ENCODE assay signal across 19 cellular contexts in the genomic region with DNA sequence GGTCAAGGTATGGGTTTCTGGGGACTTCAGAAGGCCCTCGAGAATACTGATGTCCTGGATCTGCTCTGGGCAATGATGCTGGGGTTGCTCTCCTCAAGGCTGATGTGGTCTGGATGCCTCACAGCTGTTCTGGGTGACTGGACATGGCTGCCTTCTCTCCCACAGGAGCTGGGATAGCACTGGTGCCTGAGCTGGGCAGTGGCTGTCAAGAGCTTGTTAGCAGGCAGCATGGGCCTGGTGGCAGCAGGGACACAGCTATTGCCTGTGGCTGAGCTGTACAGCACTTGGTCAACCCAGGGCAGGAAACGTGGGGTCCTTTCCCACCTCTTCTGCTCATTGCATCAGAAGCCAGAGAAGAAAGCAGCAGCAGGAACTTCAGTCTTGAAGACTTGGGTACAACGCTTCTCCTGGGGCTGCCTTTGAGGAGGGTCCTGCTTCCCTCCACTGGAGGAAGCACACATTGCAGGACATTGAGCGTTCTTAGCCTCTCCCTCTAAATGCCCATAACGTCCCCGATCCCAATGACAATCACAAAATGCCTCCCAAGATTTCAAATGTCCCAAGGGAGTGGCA. TPM values are rescaled to one million over a fixed set of nuclear protein-coding genes. Genes with fewer than 3 reads are reported as not detected.
"Had no signal": no experiment of that assay in that cellular context is flagged by ENCODE, and none has a peak within 500 bp of the region (broad histone marks: within the 10 kb centered on the region; RNA-seq: fewer than 3 reads in every experiment).

No MANE protein-coding gene starts in this region.

- H3K9me3 Mint-ChIP-seq: activated CD4-positive, alpha-beta T cell treated with anti-CD3 and anti-CD28 coated beads, Interleukin-2, amount 10 ng/mL, durations not matched to agents 7 days and 5 days; activated naive CD8-positive, alpha-beta T cell treated with anti-CD3 and anti-CD28 coated beads, Interleukin-2, amount 10 ng/mL, durations not matched to agents 7 days and 5 days; brain; central memory CD8-positive, alpha-beta T cell; natural killer cell; stimulated activated effector memory CD8-positive, alpha-beta T cell treated with anti-CD3 and anti-CD28 coated beads, Interleukin-12 subunit alpha, Interleukin-12 subunit beta, amount 100 ng/mL, for 72 hours had no signal

- H3K27ac Mint-ChIP-seq: activated CD4-positive, alpha-beta T cell treated with anti-CD3 and anti-CD28 coated beads, Interleukin-2, amount 10 ng/mL, durations not matched to agents 7 days and 5 days; activated naive CD8-positive, alpha-beta T cell treated with anti-CD3 and anti-CD28 coated beads, Interleukin-2, amount 10 ng/mL, durations not matched to agents 7 days and 5 days; brain; natural killer cell; stimulated activated effector memory CD8-positive, alpha-beta T cell treated with anti-CD3 and anti-CD28 coated beads, Interleukin-12 subunit alpha, Interleukin-12 subunit beta, amount 100 ng/mL, for 72 hours had no signal

- H3K27me3 ChIP-seq: gastrocnemius medialis, heart right ventricle, left lung had no signal

- DNase-seq: activated CD4-positive, alpha-beta T cell treated with anti-CD3 and anti-CD28 coated beads, Interleukin-2, amount 10 ng/mL, durations not matched to agents 7 days and 5 days; activated gamma-delta T cell treated with Interleukin-2 at 50 U/mL for 16 hours; activated naive CD8-positive, alpha-beta T cell treated with anti-CD3 and anti-CD28 coated beads, Interleukin-2, amount 10 ng/mL, durations not matched to agents 7 days and 5 days; cortex of kidney; effector CD8-positive, alpha-beta T cell; gastrocnemius medialis; heart right ventricle; left lung; mesenchymal stem cell; natural killer cell; stimulated activated CD4-positive, alpha-beta T cell treated with anti-CD3 and anti-CD28 coated beads, Interleukin-1b, Interleukin-23, amount 100 ng/mL, for 48 hours; SW 1271 had no signal

- H3K27ac ChIP-seq: epithelial cell of prostate, gastrocnemius medialis, heart right ventricle, left lung, thoracic aorta had no signal

- H3K4me1 ChIP-seq: gastrocnemius medialis, left lung had no signal

- ATAC-seq: gastrocnemius medialis; heart right ventricle; left lung; natural killer cell; sciatic nerve; stimulated activated effector memory CD8-positive, alpha-beta T cell treated with anti-CD3 and anti-CD28 coated beads, Interleukin-12 subunit alpha, Interleukin-12 subunit beta, amount 100 ng/mL, for 72 hours had no signal

- H3K4me3 ChIP-seq: gastrocnemius medialis, heart right ventricle, left lung, thoracic aorta had no signal

- H3K9me3 ChIP-seq: gastrocnemius medialis, heart right ventricle, left lung, thoracic aorta had no signal

- H3K4me1 Mint-ChIP-seq: activated CD4-positive, alpha-beta T cell treated with anti-CD3 and anti-CD28 coated beads, Interleukin-2, amount 10 ng/mL, durations not matched to agents 7 days and 5 days; activated naive CD8-positive, alpha-beta T cell treated with anti-CD3 and anti-CD28 coated beads, Interleukin-2, amount 10 ng/mL, durations not matched to agents 7 days and 5 days; central memory CD8-positive, alpha-beta T cell; natural killer cell; stimulated activated effector memory CD8-positive, alpha-beta T cell treated with anti-CD3 and anti-CD28 coated beads, Interleukin-12 subunit alpha, Interleukin-12 subunit beta, amount 100 ng/mL, for 72 hours had no signal

- H3K36me3 Mint-ChIP-seq: activated naive CD8-positive, alpha-beta T cell treated with anti-CD3 and anti-CD28 coated beads, Interleukin-2, amount 10 ng/mL, durations not matched to agents 7 days and 5 days; natural killer cell; stimulated activated effector memory CD8-positive, alpha-beta T cell treated with anti-CD3 and anti-CD28 coated beads, Interleukin-12 subunit alpha, Interleukin-12 subunit beta, amount 100 ng/mL, for 72 hours had no signal

- H3K4me3 Mint-ChIP-seq: activated CD4-positive, alpha-beta T cell treated with anti-CD3 and anti-CD28 coated beads, Interleukin-2, amount 10 ng/mL, durations not matched to agents 7 days and 5 days; activated naive CD8-positive, alpha-beta T cell treated with anti-CD3 and anti-CD28 coated beads, Interleukin-2, amount 10 ng/mL, durations not matched to agents 7 days and 5 days; brain; central memory CD8-positive, alpha-beta T cell; natural killer cell; stimulated activated effector memory CD8-positive, alpha-beta T cell treated with anti-CD3 and anti-CD28 coated beads, Interleukin-12 subunit alpha, Interleukin-12 subunit beta, amount 100 ng/mL, for 72 hours had no signal

- H3K36me3 ChIP-seq: gastrocnemius medialis, heart right ventricle, left lung, thoracic aorta had no signal

- H3K27me3 Mint-ChIP-seq: activated CD4-positive, alpha-beta T cell treated with anti-CD3 and anti-CD28 coated beads, Interleukin-2, amount 10 ng/mL, durations not matched to agents 7 days and 5 days; brain; central memory CD8-positive, alpha-beta T cell had no signal

RNA-seq across cellular contexts. Expression of a gene that starts 13.0 kb away (rescaled TPM):
- total RNA-seq: activated CD4-positive, alpha-beta T cell treated with anti-CD3 and anti-CD28 coated beads, Interleukin-2, amount 10 ng/mL, durations not matched to agents 7 days and 5 days; activated naive CD8-positive, alpha-beta T cell treated with anti-CD3 and anti-CD28 coated beads, Interleukin-2, amount 10 ng/mL, durations not matched to agents 7 days and 5 days; natural killer cell; T-helper 2 cell treated with Interferon-gamma antibody and Interleukin-4, amounts not matched to agents 100 ng/mL and 5 ng/mL, for 36 hours had no signal
